ENCODE assay signal across 19 cellular contexts in genomic region chr15:48580736-48581135, GRCh38.
"Had no signal": no experiment of that assay in that cellular context is flagged by ENCODE, and none has a peak within 500 bp of the region (broad histone marks: within the 10 kb centered on the region; RNA-seq: fewer than 3 reads in every experiment).

No MANE protein-coding gene starts in this region.

- DNase-seq: activated CD4-positive, alpha-beta T cell treated with anti-CD3 and anti-CD28 coated beads for 1 hour; activated CD4-positive, alpha-beta T cell treated with anti-CD3 and anti-CD28 coated beads, Interleukin-2, amount 50 U/mL, for 48 hours; activated effector memory CD4-positive, alpha-beta T cell treated with Interleukin-2 at 50 U/mL for 16 hours; activated T-cell treated with anti-CD3 and anti-CD28 coated beads, Interleukin-2, amount 50 U/mL, for 4 hours; caudate nucleus; effector CD8-positive, alpha-beta T cell; gastrocnemius medialis; heart right ventricle; left colon; mucosa of descending colon; naive thymus-derived CD8-positive, alpha-beta T cell; retina; stimulated activated naive CD8-positive, alpha-beta T cell treated with anti-CD3 and anti-CD28 coated beads, Interleukin-15, amount 100 ng/mL, for 72 hours; T-helper 9 cell; testis; upper lobe of left lung had no signal

- H3K27ac ChIP-seq: SK-N-MC, upper lobe of left lung, VCaP had no signal

- H3K4me3 ChIP-seq: gastrocnemius medialis, mucosa of descending colon, SK-N-MC, testis, upper lobe of left lung had no signal

- H3K4me1 ChIP-seq: testis had no signal

- H3K36me3 Mint-ChIP-seq: activated naive CD4-positive, alpha-beta T cell treated with anti-CD3 and anti-CD28 coated beads, Interleukin-2, amount 50 U/mL, for 24 hours; naive thymus-derived CD8-positive, alpha-beta T cell had no signal

- H3K36me3 ChIP-seq: gastrocnemius medialis, upper lobe of left lung had no signal

- H3K4me3 Mint-ChIP-seq: activated naive CD4-positive, alpha-beta T cell treated with anti-CD3 and anti-CD28 coated beads, Interleukin-2, amount 50 U/mL, for 24 hours; activated T-cell treated with anti-CD3 and anti-CD28 coated beads, Interleukin-2, amount 50 U/mL, for 4 hours; naive thymus-derived CD8-positive, alpha-beta T cell; stimulated activated naive CD8-positive, alpha-beta T cell treated with anti-CD3 and anti-CD28 coated beads, Interleukin-15, amount 100 ng/mL, for 72 hours had no signal

- H3K27me3 Mint-ChIP-seq: activated naive CD4-positive, alpha-beta T cell treated with anti-CD3 and anti-CD28 coated beads, Interleukin-2, amount 50 U/mL, for 24 hours; naive thymus-derived CD8-positive, alpha-beta T cell; stimulated activated naive CD8-positive, alpha-beta T cell treated with anti-CD3 and anti-CD28 coated beads, Interleukin-15, amount 100 ng/mL, for 72 hours had no signal

- H3K9me3 Mint-ChIP-seq: activated naive CD4-positive, alpha-beta T cell treated with anti-CD3 and anti-CD28 coated beads, Interleukin-2, amount 50 U/mL, for 24 hours; activated T-cell treated with anti-CD3 and anti-CD28 coated beads, Interleukin-2, amount 50 U/mL, for 4 hours; stimulated activated naive CD8-positive, alpha-beta T cell treated with anti-CD3 and anti-CD28 coated beads, Interleukin-15, amount 100 ng/mL, for 72 hours had no signal

- ATAC-seq: activated T-cell treated with anti-CD3 and anti-CD28 coated beads, Interleukin-2, amount 50 U/mL, for 4 hours; gastrocnemius medialis; left colon; mucosa of descending colon; naive thymus-derived CD8-positive, alpha-beta T cell; stimulated activated naive CD8-positive, alpha-beta T cell treated with anti-CD3 and anti-CD28 coated beads, Interleukin-15, amount 100 ng/mL, for 72 hours had no signal

- H3K27me3 ChIP-seq: gastrocnemius medialis, heart right ventricle, testis, upper lobe of left lung had no signal

- H3K4me1 Mint-ChIP-seq: activated naive CD4-positive, alpha-beta T cell treated with anti-CD3 and anti-CD28 coated beads, Interleukin-2, amount 50 U/mL, for 24 hours; naive thymus-derived CD8-positive, alpha-beta T cell; stimulated activated naive CD8-positive, alpha-beta T cell treated with anti-CD3 and anti-CD28 coated beads, Interleukin-15, amount 100 ng/mL, for 72 hours had no signal

- H3K27ac Mint-ChIP-seq: activated naive CD4-positive, alpha-beta T cell treated with anti-CD3 and anti-CD28 coated beads, Interleukin-2, amount 50 U/mL, for 24 hours; naive thymus-derived CD8-positive, alpha-beta T cell; stimulated activated naive CD8-positive, alpha-beta T cell treated with anti-CD3 and anti-CD28 coated beads, Interleukin-15, amount 100 ng/mL, for 72 hours had no signal

- H3K9me3 ChIP-seq: gastrocnemius medialis, heart right ventricle, mucosa of descending colon, testis, upper lobe of left lung had no signal
